Comparison of ENCODE assay signal across 1 cellular context in the genomic region with DNA sequence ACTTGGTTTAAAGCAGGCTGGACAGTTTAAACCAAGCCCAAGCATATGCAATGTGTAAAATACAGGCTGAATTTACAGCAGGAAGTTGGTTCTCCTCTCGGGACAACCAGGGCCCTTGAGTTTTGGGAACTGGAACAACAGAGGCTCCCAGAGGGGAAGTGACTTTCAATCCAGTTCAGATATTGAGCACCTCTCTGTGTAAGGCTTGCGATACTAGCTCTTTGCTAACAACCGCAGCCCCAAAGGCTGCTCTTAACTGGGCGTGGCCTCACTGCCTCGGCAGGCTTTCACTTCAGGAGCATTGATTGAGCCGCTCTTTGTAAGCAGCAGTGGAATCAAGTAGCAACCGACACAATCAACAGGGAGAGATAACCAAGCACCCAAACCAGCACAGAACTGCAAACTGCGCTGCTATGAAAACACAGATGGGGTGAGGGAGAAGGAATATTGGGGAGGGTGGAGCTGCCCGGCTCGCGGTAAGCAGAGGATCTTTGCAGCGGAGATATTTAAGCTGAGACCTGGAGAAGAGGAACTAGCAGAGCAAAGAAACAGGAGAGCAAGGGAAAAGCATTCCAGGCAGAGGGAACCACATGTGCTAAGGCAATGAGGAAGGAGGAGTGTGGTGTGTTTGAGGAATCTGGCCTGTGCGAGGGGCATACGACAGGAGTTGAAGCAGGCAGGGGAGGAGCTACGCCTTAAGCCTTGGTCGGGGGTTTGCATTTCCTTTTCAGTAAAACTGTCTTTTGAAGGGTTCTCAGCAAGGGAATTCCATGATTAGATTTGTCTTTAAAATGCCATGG.
TF ChIP-seq lines count a peak whose summit lies in the region.

No MANE protein-coding gene starts in this region.

TF ChIP-seq in HepG2, 621 proteins besides CTCF, POLR2A, EP300 and RAD21 (continued from another document and continues in another):
- TF ChIP-seq ARID4A (CRISPR knock-in tag; IDR thresholded peaks at IDR 0.05; ENCODE audit: borderline replicate concordance) (peak; percentile 41; the same call in 1 of the 2 replicates), ATF7 (IDR thresholded peaks at IDR 0.05) (no peak), ATF7 (CRISPR knock-in tag; IDR thresholded peaks at IDR 0.05) (no peak), ZNF746 (CRISPR knock-in tag; IDR thresholded peaks at IDR 0.05) (peak; percentile 41; the same call in 1 of the 2 replicates), ELF3 (CRISPR knock-in tag; IDR thresholded peaks at IDR 0.05) (no peak), YEATS4 (CRISPR knock-in tag; IDR thresholded peaks at IDR 0.05; ENCODE audit: borderline replicate concordance) (no peak), DRAP1 (CRISPR knock-in tag; IDR thresholded peaks at IDR 0.05) (peak; percentile 21; the same call in 1 of the 2 replicates), ARID2 (CRISPR knock-in tag; IDR thresholded peaks at IDR 0.05; ENCODE audit: borderline replicate concordance) (0 out of 2 replicates have a peak, but pooled peaks have one; percentile 67), NR1H2 (CRISPR knock-in tag; IDR thresholded peaks at IDR 0.05; ENCODE audit: borderline replicate concordance, low read depth) (no peak), KDM5B (CRISPR knock-in tag; IDR thresholded peaks at IDR 0.05; ENCODE audit: borderline replicate concordance) (no peak), ZNF572 (CRISPR knock-in tag; IDR thresholded peaks at IDR 0.05) (no peak), ZNF879 (CRISPR knock-in tag; IDR thresholded peaks at IDR 0.05) (no peak), ZNF570 (CRISPR knock-in tag; IDR thresholded peaks at IDR 0.05; ENCODE audit: borderline replicate concordance) (no peak), ZBTB33 (CRISPR knock-in tag; IDR thresholded peaks at IDR 0.05) (no peak), ZZZ3 (CRISPR knock-in tag; IDR thresholded peaks at IDR 0.05; ENCODE audit: borderline replicate concordance) (no peak), HMG20B (CRISPR knock-in tag; conservative IDR thresholded peaks at IDR 0.05) (no peak), NR2F6 (IDR thresholded peaks at IDR 0.05) (no peak), NR2F6 (CRISPR knock-in tag; IDR thresholded peaks at IDR 0.05) (no peak), SP2 (CRISPR knock-in tag; IDR thresholded peaks at IDR 0.05) (no peak), RARA (CRISPR knock-in tag; IDR thresholded peaks at IDR 0.05) (no peak), ZNF431 (CRISPR knock-in tag; IDR thresholded peaks at IDR 0.05; ENCODE audit: borderline replicate concordance, low read depth) (0 out of 2 replicates have a peak, but pooled peaks have one; percentile 61), CCDC6 (CRISPR knock-in tag; IDR thresholded peaks at IDR 0.05) (no peak), SNRNP70 (IDR thresholded peaks at IDR 0.05; ENCODE audit: low read depth, low read length) (no peak), BCL3 (CRISPR knock-in tag; IDR thresholded peaks at IDR 0.05) (no peak; the same call in 1 of the 2 replicates), RFX1 (IDR thresholded peaks at IDR 0.05) (no peak), GRHL1 (CRISPR knock-in tag; conservative IDR thresholded peaks at IDR 0.05) (no peak), ZNF543 (CRISPR knock-in tag; IDR thresholded peaks at IDR 0.05) (no peak), ARNT2 (CRISPR knock-in tag; IDR thresholded peaks at IDR 0.05; ENCODE audit: low read depth) (no peak), POLR2AphosphoS5 (IDR thresholded peaks at IDR 0.05; ENCODE audit: low read depth, low read length) (peak; percentile 63), THYN1 (CRISPR knock-in tag; IDR thresholded peaks at IDR 0.05; ENCODE audit: borderline replicate concordance, low read depth) (no peak), ZNF24 (IDR thresholded peaks at IDR 0.05) (no peak), ZNF44 (CRISPR knock-in tag; IDR thresholded peaks at IDR 0.05) (no peak), DMAP1 (CRISPR knock-in tag; IDR thresholded peaks at IDR 0.05) (no peak), ZFP36L1 (CRISPR knock-in tag; IDR thresholded peaks at IDR 0.05) (no peak)
- TF ChIP-seq, protein P1, sequence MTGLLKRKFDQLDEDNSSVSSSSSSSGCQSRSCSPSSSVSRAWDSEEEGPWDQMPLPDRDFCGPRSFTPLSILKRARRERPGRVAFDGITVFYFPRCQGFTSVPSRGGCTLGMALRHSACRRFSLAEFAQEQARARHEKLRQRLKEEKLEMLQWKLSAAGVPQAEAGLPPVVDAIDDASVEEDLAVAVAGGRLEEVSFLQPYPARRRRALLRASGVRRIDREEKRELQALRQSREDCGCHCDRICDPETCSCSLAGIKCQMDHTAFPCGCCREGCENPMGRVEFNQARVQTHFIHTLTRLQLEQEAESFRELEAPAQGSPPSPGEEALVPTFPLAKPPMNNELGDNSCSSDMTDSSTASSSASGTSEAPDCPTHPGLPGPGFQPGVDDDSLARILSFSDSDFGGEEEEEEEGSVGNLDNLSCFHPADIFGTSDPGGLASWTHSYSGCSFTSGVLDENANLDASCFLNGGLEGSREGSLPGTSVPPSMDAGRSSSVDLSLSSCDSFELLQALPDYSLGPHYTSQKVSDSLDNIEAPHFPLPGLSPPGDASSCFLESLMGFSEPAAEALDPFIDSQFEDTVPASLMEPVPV (CRISPR knock-in tag; IDR thresholded peaks at IDR 0.05) = no peak
- TF ChIP-seq, protein P2, sequence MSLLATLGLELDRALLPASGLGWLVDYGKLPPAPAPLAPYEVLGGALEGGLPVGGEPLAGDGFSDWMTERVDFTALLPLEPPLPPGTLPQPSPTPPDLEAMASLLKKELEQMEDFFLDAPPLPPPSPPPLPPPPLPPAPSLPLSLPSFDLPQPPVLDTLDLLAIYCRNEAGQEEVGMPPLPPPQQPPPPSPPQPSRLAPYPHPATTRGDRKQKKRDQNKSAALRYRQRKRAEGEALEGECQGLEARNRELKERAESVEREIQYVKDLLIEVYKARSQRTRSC (CRISPR knock-in tag; IDR thresholded peaks at IDR 0.05; ENCODE audit: low read depth) = no peak
- TF ChIP-seq, protein P3, sequence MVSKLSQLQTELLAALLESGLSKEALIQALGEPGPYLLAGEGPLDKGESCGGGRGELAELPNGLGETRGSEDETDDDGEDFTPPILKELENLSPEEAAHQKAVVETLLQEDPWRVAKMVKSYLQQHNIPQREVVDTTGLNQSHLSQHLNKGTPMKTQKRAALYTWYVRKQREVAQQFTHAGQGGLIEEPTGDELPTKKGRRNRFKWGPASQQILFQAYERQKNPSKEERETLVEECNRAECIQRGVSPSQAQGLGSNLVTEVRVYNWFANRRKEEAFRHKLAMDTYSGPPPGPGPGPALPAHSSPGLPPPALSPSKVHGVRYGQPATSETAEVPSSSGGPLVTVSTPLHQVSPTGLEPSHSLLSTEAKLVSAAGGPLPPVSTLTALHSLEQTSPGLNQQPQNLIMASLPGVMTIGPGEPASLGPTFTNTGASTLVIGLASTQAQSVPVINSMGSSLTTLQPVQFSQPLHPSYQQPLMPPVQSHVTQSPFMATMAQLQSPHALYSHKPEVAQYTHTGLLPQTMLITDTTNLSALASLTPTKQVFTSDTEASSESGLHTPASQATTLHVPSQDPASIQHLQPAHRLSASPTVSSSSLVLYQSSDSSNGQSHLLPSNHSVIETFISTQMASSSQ (IDR thresholded peaks at IDR 0.05; ENCODE audit: low read depth) = no peak
- TF ChIP-seq, protein P3 (CRISPR knock-in tag; IDR thresholded peaks at IDR 0.05; ENCODE audit: borderline replicate concordance) = no peak
